ENCODE assay signal across 16 cellular contexts in the genomic region with DNA sequence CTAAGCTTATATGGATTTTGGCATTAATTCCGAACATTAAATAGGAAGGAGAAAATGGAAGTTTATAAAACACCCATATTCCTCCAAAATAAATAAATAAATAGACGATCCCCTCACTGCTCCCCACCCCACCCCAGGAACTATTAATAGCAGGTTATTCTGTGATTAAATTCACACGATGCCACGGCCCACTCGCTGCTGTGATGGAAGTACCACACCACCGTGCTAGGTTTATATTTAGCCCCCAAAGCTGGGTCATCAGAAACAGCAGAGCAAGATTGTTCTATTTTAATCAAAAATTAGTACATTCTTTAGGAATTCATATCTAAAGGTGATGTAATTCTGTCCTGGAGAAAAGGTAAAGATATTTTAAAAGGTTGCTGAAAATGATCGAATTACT.
"Had no signal": no experiment of that assay in that cellular context is flagged by ENCODE, and none has a peak within 500 bp of the region (broad histone marks: within the 10 kb centered on the region; RNA-seq: fewer than 3 reads in every experiment).

No MANE protein-coding gene starts in this region.

- DNase-seq: dermis blood vessel endothelial cell; dorsolateral prefrontal cortex; effector CD4-positive, alpha-beta T cell; effector memory CD4-positive, alpha-beta T cell; foreskin keratinocyte; heart right ventricle; hippocampal formation; kidney; kidney glomerular epithelial cell; left colon; mammary epithelial cell; mesendoderm; midbrain; naive thymus-derived CD4-positive, alpha-beta T cell had no signal

- ATAC-seq: foreskin keratinocyte; gastroesophageal sphincter; left colon; left lobe of liver; naive thymus-derived CD4-positive, alpha-beta T cell had no signal
